ENCODE assay signal across 25 cellular contexts in the genomic region with DNA sequence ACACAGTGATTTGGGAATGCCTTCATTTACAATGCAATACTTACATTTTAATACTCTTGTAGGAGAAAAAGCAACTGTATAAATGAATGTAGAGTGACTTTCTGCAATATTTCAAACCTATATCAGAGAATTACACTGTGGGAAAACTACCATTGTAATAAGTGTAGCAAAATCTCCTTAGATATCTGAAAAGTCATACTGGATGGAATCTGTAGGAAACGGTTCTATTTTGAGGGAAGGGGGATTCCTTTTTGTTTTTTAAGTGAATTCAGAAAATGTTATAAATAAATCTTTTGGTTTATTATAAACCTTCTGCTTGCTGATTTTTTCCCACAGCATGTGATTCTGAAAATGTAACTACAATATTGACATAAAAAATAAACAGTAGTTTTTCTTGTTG.
"Had no signal": no experiment of that assay in that cellular context is flagged by ENCODE, and none has a peak within 500 bp of the region (broad histone marks: within the 10 kb centered on the region; RNA-seq: fewer than 3 reads in every experiment).

No MANE protein-coding gene starts in this region.

- H3K27ac ChIP-seq: brain microvascular endothelial cell, cardiac muscle cell, SK-N-MC, VCaP had no signal

- H3K4me3 ChIP-seq: cardiac muscle cell, SK-N-MC had no signal

- H3K27me3 ChIP-seq: brain microvascular endothelial cell, cardiac muscle cell had no signal

- H3K4me1 Mint-ChIP-seq: activated CD4-positive, alpha-beta memory T cell treated with anti-CD3 and anti-CD28 coated beads, Interleukin-2, amount 10 ng/mL, durations not matched to agents 7 days and 5 days; activated T-helper 17 cell treated with anti-CD3 and anti-CD28 coated beads, Interleukin-2, amount 50 U/mL, for 72 hours; T-cell had no signal

- H3K27ac Mint-ChIP-seq: activated CD4-positive, alpha-beta memory T cell treated with anti-CD3 and anti-CD28 coated beads, Interleukin-2, amount 10 ng/mL, durations not matched to agents 7 days and 5 days; activated naive CD4-positive, alpha-beta T cell treated with anti-CD3 and anti-CD28 coated beads for 36 hours; activated naive CD8-positive, alpha-beta T cell; activated T-helper 17 cell treated with anti-CD3 and anti-CD28 coated beads, Interleukin-2, amount 50 U/mL, for 72 hours; T-cell had no signal

- H3K4me3 Mint-ChIP-seq: activated CD4-positive, alpha-beta memory T cell treated with anti-CD3 and anti-CD28 coated beads, Interleukin-2, amount 10 ng/mL, durations not matched to agents 7 days and 5 days; activated naive CD4-positive, alpha-beta T cell treated with anti-CD3 and anti-CD28 coated beads for 36 hours; activated naive CD8-positive, alpha-beta T cell; activated T-helper 17 cell treated with anti-CD3 and anti-CD28 coated beads, Interleukin-2, amount 50 U/mL, for 72 hours; T-cell had no signal

- H3K27me3 Mint-ChIP-seq: activated CD4-positive, alpha-beta memory T cell treated with anti-CD3 and anti-CD28 coated beads, Interleukin-2, amount 10 ng/mL, durations not matched to agents 7 days and 5 days; activated naive CD8-positive, alpha-beta T cell; activated T-helper 17 cell treated with anti-CD3 and anti-CD28 coated beads, Interleukin-2, amount 50 U/mL, for 72 hours; T-cell had no signal

- ATAC-seq: activated T-helper 17 cell treated with anti-CD3 and anti-CD28 coated beads, Interleukin-2, amount 50 U/mL, for 72 hours; Panc1; Right ventricle myocardium inferior; T-cell had no signal

- DNase-seq: activated CD4-positive, alpha-beta memory T cell treated with anti-CD3 and anti-CD28 coated beads, Interleukin-2, amount 10 ng/mL, durations not matched to agents 7 days and 5 days; activated CD4-positive, alpha-beta T cell treated with anti-CD3 and anti-CD28 coated beads, Interleukin-2, amount 50 U/mL, for 1 hour; activated CD4-positive, CD25-positive, alpha-beta regulatory T cell; activated gamma-delta T cell; activated naive CD4-positive, alpha-beta T cell treated with anti-CD3 and anti-CD28 coated beads for 36 hours; activated T-cell treated with anti-CD3 and anti-CD28 coated beads for 4 hours; activated T-cell treated with anti-CD3 and anti-CD28 coated beads, Interleukin-2, amount 50 U/mL, for 48 hours; brain microvascular endothelial cell; MM.1S; NCI-H1105; NCI-H1436; NCI-H1694 treated with DMSO at 0.1 percent for 48 hours; NCI-H2081; NCI-H510A treated with DMSO at 0.1 percent for 48 hours; NCI-H69; NK-92 treated with Interleukin-12 subunit alpha and Interleukin-12 subunit beta, amount 100 ng/mL, for 24 hours; RPMI8226; T-cell had no signal
